In genomic region chr19:1651548-1652394, GRCh38 we compare ENCODE assay signal across 1 cellular context.
A peak's percentile ranks its signal among the peaks of the same experiment; 100 is the strongest.
TF ChIP-seq lines count a peak whose summit lies in the region.

No MANE protein-coding gene starts in this region.

TF ChIP-seq in IMR-90, 13 proteins besides CTCF, POLR2A, EP300 and RAD21:
- no peak for TF ChIP-seq CEBPB (IDR thresholded peaks at IDR 0.05; ENCODE audit: low read depth, low read length)
- TF ChIP-seq MAZ (IDR thresholded peaks at IDR 0.05; ENCODE audit: borderline replicate concordance, low read depth, low read length): 0 out of 2 replicates have a peak, but pooled peaks have one; percentile 9
